14 cellular contexts compared by ENCODE assay signal in the genomic region with DNA sequence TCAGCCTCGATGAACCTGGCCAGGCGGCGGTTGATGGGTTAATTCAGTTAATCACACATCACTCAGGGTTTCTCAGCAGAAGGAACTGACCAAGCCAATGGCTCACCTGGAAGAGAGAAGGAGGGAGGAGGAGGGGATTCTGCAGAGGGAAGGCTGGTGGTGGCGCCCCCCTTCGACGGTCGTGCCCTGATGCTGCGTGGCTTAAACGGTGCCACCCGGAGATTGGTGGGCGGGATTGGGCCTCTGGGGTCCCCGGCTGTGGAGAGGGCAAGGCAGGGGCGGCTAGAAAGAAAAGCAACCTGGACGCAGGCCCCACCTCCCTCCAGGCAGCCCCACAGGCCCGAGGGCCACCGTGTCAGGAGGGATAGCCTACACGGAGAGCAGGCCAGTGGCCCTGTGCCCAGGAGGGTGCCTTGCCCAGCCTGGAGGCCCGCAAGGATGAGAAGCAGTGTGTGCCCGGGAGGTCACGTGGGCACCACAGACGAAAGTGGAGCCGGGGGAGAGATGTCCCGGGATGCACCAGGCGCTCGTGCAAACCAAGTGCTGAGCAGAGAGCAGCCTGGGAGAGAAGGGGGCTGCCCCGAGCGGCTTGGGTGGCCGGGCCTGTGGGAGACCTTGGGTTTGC. TPM values are rescaled to one million over a fixed set of nuclear protein-coding genes. Genes with fewer than 3 reads are reported as not detected.
A peak's percentile ranks its signal among the peaks of the same experiment; 100 is the strongest.
DNase-seq lines count a peak whose midpoint lies in the region; ATAC-seq, FAIRE-seq and TF ChIP-seq lines count a peak whose summit lies in the region.
"Had no signal": no experiment of that assay in that cellular context is flagged by ENCODE, and none has a peak within 500 bp of the region (broad histone marks: within the 10 kb centered on the region; RNA-seq: fewer than 3 reads in every experiment).

No MANE protein-coding gene starts in this region.

- H3K4me1 ChIP-seq in K562 (replicated peaks in 1 of 2; ENCODE audit: control insufficient read depth in 2 of 2, insufficient read depth in 2 of 2, low read length in 2 of 2) = peaks cover 0 to 70% of the 10 kb centered on the region in 2 experiments; a peak in 2 of 5 replicates
- no peaks in the 10 kb centered on the region for H3K4me1 ChIP-seq in right cardiac atrium (ENCODE audit: control insufficient read depth, insufficient read depth, low read length)
- H3K4me1 ChIP-seq in stomach = peaks cover 0 to 14% (median 9%) of the 10 kb centered on the region in 4 donors
- H3K4me1 ChIP-seq: pancreas had no signal

- no peak for TF ChIP-seq EP300 in K562 (IDR thresholded peaks at IDR 0.05; ENCODE audit: low read length)
- TF ChIP-seq EP300 in stomach (IDR thresholded peaks at IDR 0.05) = no peak

- no peak for FAIRE-seq in K562 (lab: Jason Lieb, UNC)
- FAIRE-seq: pancreas had no signal

- TF ChIP-seq POLR2A in K562 (conservative IDR thresholded peaks at IDR 0.05) = no peak
- TF ChIP-seq POLR2A in stomach (IDR thresholded peaks at IDR 0.05) = no peak

- H3K9me3 ChIP-seq in K562 (replicated peaks; ENCODE audit: control insufficient read depth, insufficient read depth, low read depth, low read length) (no peaks in the 10 kb centered on the region), right cardiac atrium (ENCODE audit: control insufficient read depth, low read length) (no peaks in the 10 kb centered on the region), stomach (no peaks in the 10 kb centered on the region)
- H3K9me3 ChIP-seq: pancreas, uterus had no signal

- no TSS peak for BruUV-seq in K562 (replicated peaks; lab: Mats Ljungman, UMichigan)

- POLR2A ChIA-PET in K562 (lab: Yijun Ruan, JAX) = interaction anchor here (0.8 kb wide), 1 partner anchor 20 kb away, joined by 4 read pairs; no protein-coding TSS in a partner anchor

- H3K9ac ChIP-seq in K562 (ENCODE audit: insufficient read depth in 1 of 2, low read depth in 2 of 2, low read length in 2 of 2) = peak overlapping the region in 1 of 2 experiments; percentile 68; a peak in 1 of 4 replicates

- no peak overlapping the region for H2AFZ ChIP-seq in K562 (ENCODE audit: low read depth, low read length)

- peak; percentile 94 for DNase-seq in Ammon's horn (ENCODE audit: low spot score)
- DNase-seq in K562 (ENCODE audit: extremely low read depth in 1 of 4, low spot score in 3 of 4) = no peak
- peak; percentile 20 to 74 (median 54) for DNase-seq in right cardiac atrium
- DNase-seq in pons (ENCODE audit: low spot score) = peak; percentile 92
- DNase-seq in stimulated activated CD8-positive, alpha-beta memory T cell treated with anti-CD3 and anti-CD28 coated beads, Interleukin-4, amount 100 ng/mL, for 48 hours = no peak
- no peak for DNase-seq in ureter (ENCODE audit: low spot score)
- DNase-seq in stomach = no peak
- DNase-seq: activated CD4-positive, alpha-beta T cell treated with anti-CD3 and anti-CD28 coated beads for 4 hours; activated naive CD8-positive, alpha-beta T cell treated with anti-CD3 and anti-CD28 coated beads, Interleukin-2, amount 10 ng/mL, durations not matched to agents 7 days and 5 days; NCI-H2081 treated with DMSO at 0.1 percent for 48 hours; NCI-H748 treated with DMSO at 0.1 percent for 48 hours had no signal

- WGBS in K562 (ENCODE audit: insufficient coverage, low coverage, missing lambda C conversion rate) = 90% methylated on average over 19 of the region's 28 CpGs
- WGBS in right cardiac atrium = 77% methylated on average over 28 of the region's 28 CpGs
- 80 to 87% (median 86%) methylated on average over 19 to 28 of the region's 28 CpGs for WGBS in stomach, 5 donors

- H3K79me2 ChIP-seq in K562 (ENCODE audit: control insufficient read depth, insufficient read depth, low read length) = peaks cover 82% of the 10 kb centered on the region

- H3K27ac ChIP-seq in K562 (ENCODE audit: extremely low read depth, low read depth, low read length) (no peak overlapping the region), right cardiac atrium (ENCODE audit: low read length) (no peak overlapping the region), stomach (no peak overlapping the region)
- H3K27ac ChIP-seq: pancreas, uterus had no signal

- no peak for TF ChIP-seq RAD21 in K562 (CRISPR knock-in tag; conservative IDR thresholded peaks at IDR 0.05 in 1 of 2, IDR thresholded peaks at IDR 0.05 in 1 of 2)

- TF ChIP-seq CTCF in K562 (IDR thresholded peaks at IDR 0.05 in 2 of 3, conservative IDR thresholded peaks at IDR 0.05 in 1 of 3; ENCODE audit: insufficient read depth in 2 of 3, low read depth in 1 of 3, low read length in 3 of 3) (no peak), stomach (IDR thresholded peaks at IDR 0.05) (no peak)

- in situ Hi-C loops in K562 (cut with MboI) = no loop called here

- peaks cover 39% of the 10 kb centered on the region; the same call in 2 of the 3 replicates for H3K36me3 ChIP-seq in K562 (ENCODE audit: control insufficient read depth, insufficient read depth, low read length)
- H3K36me3 ChIP-seq in stomach = peaks cover 10 to 39% (median 23%) of the 10 kb centered on the region in 4 donors
- H3K36me3 ChIP-seq: pancreas, uterus had no signal

- intact Hi-C loops in K562 (cut with micrococcal nuclease) (no loop called here), right cardiac atrium (cut with DNase I) (no loop called here), stomach (cut with DNase I; ENCODE audit: low total_unique reads) (no loop called here)

- CTCF ChIA-PET in K562 (lab: Yijun Ruan, JAX; ENCODE audit: low intra/inter-chr PET ratio) = no interaction called here

- no peak overlapping the region for H3K4me2 ChIP-seq in K562 (ENCODE audit: insufficient read depth, low read length)

- H3K4me3 ChIP-seq in K562 (no peak overlapping the region), right cardiac atrium (ENCODE audit: low read length) (no peak overlapping the region), stomach (no peak overlapping the region)
- H3K4me3 ChIP-seq: pancreas, uterus had no signal

- H3K9me1 ChIP-seq in K562 (ENCODE audit: control insufficient read depth, insufficient read depth, low read length) = no peaks in the 10 kb centered on the region

- ATAC-seq in K562 (no peak; the same call in 2 of the 3 replicates), right cardiac atrium (peak; percentile 14 to 18), GM18858 (IDR thresholded peaks at IDR 0.05; ENCODE audit: unreplicated experiment) (no peak)

- H3K27me3 ChIP-seq in K562 (ENCODE audit: control insufficient read depth in 2 of 2, insufficient read depth in 2 of 2, low read length in 2 of 2) (no peaks in the 10 kb centered on the region), right cardiac atrium (ENCODE audit: control insufficient read depth, insufficient read depth) (no peaks in the 10 kb centered on the region), stomach (no peaks in the 10 kb centered on the region)
- H3K27me3 ChIP-seq: pancreas, uterus had no signal

- peaks cover 18% of the 10 kb centered on the region for H4K20me1 ChIP-seq in K562 (replicated peaks; ENCODE audit: control insufficient read depth, insufficient read depth, low read length)

RNA-seq across cellular contexts. Expression of a gene that starts 16.0 kb away (rescaled TPM):
- 59.6 and 151 TPM in 2 replicates for total RNA-seq in K562 (2011; cell fraction: chromatin; rRNA removed; ENCODE audit: low replicate concordance)
- total RNA-seq in K562 (2011; cell fraction: nucleolus; rRNA removed) = 123 and 129 TPM in 2 replicates
- total RNA-seq in K562 (2011; cell fraction: nucleoplasm; rRNA removed) = 43.4 and 57.3 TPM in 2 replicates
- total RNA-seq in K562 (2014; rRNA removed) = 105 and 124 TPM in 2 replicates
- total RNA-seq in K562 (2014; rRNA removed; fragmentation: Illumina TruSeq; extraction: Trizol) = 9.8 and 25.1 TPM in 2 replicates
- 60.4 and 66.9 TPM in 2 replicates for total RNA-seq in K562 (2015; rRNA removed; fragmentation: Illumina TruSeq; extraction: Trizol)
- 91.3 and 95.8 TPM in 2 replicates for total RNA-seq in K562 (2021)
- 49.5 and 66.2 TPM in 2 replicates for polyA plus RNA-seq in K562 (2011; rRNA removed)
- 72.0 and 157 TPM in 2 replicates for polyA plus RNA-seq in K562 (2011; cell fraction: cytosol; rRNA removed)
- 308 and 494 TPM in 2 replicates for polyA plus RNA-seq in K562 (2011; cell fraction: nucleus; rRNA removed)
- 84.6 and 108 TPM in 2 replicates for polyA plus RNA-seq in K562 (2012)
- polyA plus RNA-seq in K562 (2014; fragmentation: Illumina TruSeq; extraction: Trizol) = 45.2 and 91.1 TPM in 2 replicates
- under 1 TPM; 0.48 to 0.72 TPM for polyA plus RNA-seq in K562 (2014; fragmentation: Nextera tagmentation; extraction: Ambion mirVana)
- 119 and 126 TPM in 2 replicates for polyA plus RNA-seq in K562 (2014; rRNA removed)
- polyA minus RNA-seq in K562 (2011; rRNA and poly(A)+ RNA removed) = 12.4 and 27.0 TPM in 2 replicates
- polyA minus RNA-seq in K562 (2011; cell fraction: cytosol; rRNA and poly(A)+ RNA removed) = 53.7 and 53.8 TPM in 2 replicates
- 33.9 and 35.9 TPM in 2 replicates for polyA minus RNA-seq in K562 (2011; cell fraction: nucleus; rRNA and poly(A)+ RNA removed)
- total RNA-seq in right cardiac atrium = 10 to 100 TPM; 25.6 to 32.2 (median 29.0) TPM
- polyA plus RNA-seq in right cardiac atrium = 30.2 TPM
- total RNA-seq in ureter = 57.2 TPM
- total RNA-seq in stomach = 100 to 1,000 TPM in 3 of 5 donors, 10 to 100 TPM in 2; 35.8 to 210 (median 106) TPM
- 10 to 100 TPM; 30.2 to 44.9 (median 37.3) TPM for polyA plus RNA-seq in stomach

RNA-seq across cellular contexts. Expression of a gene that starts 51.8 kb away (rescaled TPM):
- total RNA-seq in K562 (2011; cell fraction: chromatin; rRNA removed; ENCODE audit: low replicate concordance) = 6.3 and 20.5 TPM in 2 replicates
- total RNA-seq in K562 (2011; cell fraction: nucleolus; rRNA removed) = 18.0 and 18.5 TPM in 2 replicates
- 5.6 and 6.9 TPM in 2 replicates for total RNA-seq in K562 (2011; cell fraction: nucleoplasm; rRNA removed)
- total RNA-seq in K562 (2014; rRNA removed) (7.8 and 10.4 TPM in 2 replicates), K562 (2014; rRNA removed; fragmentation: Illumina TruSeq; extraction: Trizol) (not detected in 2 replicates), K562 (2015; rRNA removed; fragmentation: Illumina TruSeq; extraction: Trizol) (0.72 and 1.7 TPM in 2 replicates), K562 (2021) (15.1 and 15.6 TPM in 2 replicates), right cardiac atrium (1 to 10 TPM; 1.2 to 2.7 (median 2.0) TPM), ureter (4.1 TPM), stomach (10 to 100 TPM in 3 of 5 donors, 1 to 10 TPM in 2; 4.2 to 75.9 (median 18.3) TPM)
- polyA plus RNA-seq in K562 (2011; rRNA removed) (0.67 and 1.1 TPM in 2 replicates), K562 (2014; fragmentation: Illumina TruSeq; extraction: Trizol) (0.68 TPM in 1 of 2 replicates, not detected in the other), K562 (2014; fragmentation: Nextera tagmentation; extraction: Ambion mirVana) (not detected), K562 (2014; rRNA removed) (9.2 and 10.2 TPM in 2 replicates), right cardiac atrium (1.8 TPM), stomach (1 to 10 TPM; 5.5 to 6.7 (median 6.0) TPM)
- polyA plus RNA-seq in K562 (2011; cell fraction: cytosol; rRNA removed) = 1.1 and 11.4 TPM in 2 replicates
- polyA plus RNA-seq in K562 (2011; cell fraction: nucleus; rRNA removed) = 3.3 and 11.9 TPM in 2 replicates
- polyA plus RNA-seq in K562 (2012) = 6.8 and 6.9 TPM in 2 replicates
- polyA minus RNA-seq in K562 (2011; rRNA and poly(A)+ RNA removed) = 0.18 and 0.21 TPM in 2 replicates
- 4.5 and 5.4 TPM in 2 replicates for polyA minus RNA-seq in K562 (2011; cell fraction: cytosol; rRNA and poly(A)+ RNA removed)
- polyA minus RNA-seq in K562 (2011; cell fraction: nucleus; rRNA and poly(A)+ RNA removed) = 2.1 and 3.4 TPM in 2 replicates

RNA-seq across cellular contexts. Expression of a gene that starts 51.8 kb away (rescaled TPM):
- 53.4 and 162 TPM in 2 replicates for total RNA-seq in K562 (2011; cell fraction: chromatin; rRNA removed; ENCODE audit: low replicate concordance)
- total RNA-seq in K562 (2011; cell fraction: nucleolus; rRNA removed) = 113 and 133 TPM in 2 replicates
- 92.1 and 94.1 TPM in 2 replicates for total RNA-seq in K562 (2011; cell fraction: nucleoplasm; rRNA removed)
- 20.9 and 26.4 TPM in 2 replicates for total RNA-seq in K562 (2014; rRNA removed)
- total RNA-seq in K562 (2014; rRNA removed; fragmentation: Illumina TruSeq; extraction: Trizol) = 4.1 and 5.6 TPM in 2 replicates
- total RNA-seq in K562 (2015; rRNA removed; fragmentation: Illumina TruSeq; extraction: Trizol) = 12.8 and 13.2 TPM in 2 replicates
- 40.3 and 45.9 TPM in 2 replicates for total RNA-seq in K562 (2021)
- 6.7 and 8.9 TPM in 2 replicates for polyA plus RNA-seq in K562 (2011; rRNA removed)
- 8.3 and 13.1 TPM in 2 replicates for polyA plus RNA-seq in K562 (2011; cell fraction: cytosol; rRNA removed)
- 20.3 and 35.7 TPM in 2 replicates for polyA plus RNA-seq in K562 (2011; cell fraction: nucleus; rRNA removed)
- polyA plus RNA-seq in K562 (2012) = 26.7 and 53.0 TPM in 2 replicates
- 15.2 and 26.1 TPM in 2 replicates for polyA plus RNA-seq in K562 (2014; fragmentation: Illumina TruSeq; extraction: Trizol)
- under 1 TPM; 0.81 to 0.89 TPM for polyA plus RNA-seq in K562 (2014; fragmentation: Nextera tagmentation; extraction: Ambion mirVana)
- 17.1 and 19.3 TPM in 2 replicates for polyA plus RNA-seq in K562 (2014; rRNA removed)
- polyA minus RNA-seq in K562 (2011; rRNA and poly(A)+ RNA removed) = 3.4 and 5.9 TPM in 2 replicates
- polyA minus RNA-seq in K562 (2011; cell fraction: cytosol; rRNA and poly(A)+ RNA removed) = 13.0 and 23.2 TPM in 2 replicates
- polyA minus RNA-seq in K562 (2011; cell fraction: nucleus; rRNA and poly(A)+ RNA removed) = 12.0 and 13.3 TPM in 2 replicates
- 10 to 100 TPM; 18.4 to 19.9 (median 18.9) TPM for total RNA-seq in right cardiac atrium
- polyA plus RNA-seq in right cardiac atrium = 16.1 TPM
- total RNA-seq in ureter = 82.3 TPM
- total RNA-seq in stomach = 10 to 100 TPM; 10.7 to 77.6 (median 17.9) TPM
- 10 to 100 TPM in 2 of 3 donors, 1 to 10 TPM in 1; 7.8 to 23.9 (median 19.4) TPM for polyA plus RNA-seq in stomach

RNA-seq across cellular contexts. Expression of a gene that starts 58.5 kb away (rescaled TPM):
- 7.3 and 29.0 TPM in 2 replicates for total RNA-seq in K562 (2011; cell fraction: chromatin; rRNA removed; ENCODE audit: low replicate concordance)
- total RNA-seq in K562 (2011; cell fraction: nucleolus; rRNA removed) = 16.4 and 17.0 TPM in 2 replicates
- 14.3 and 16.7 TPM in 2 replicates for total RNA-seq in K562 (2011; cell fraction: nucleoplasm; rRNA removed)
- total RNA-seq in K562 (2014; rRNA removed) (5.6 and 8.1 TPM in 2 replicates), K562 (2014; rRNA removed; fragmentation: Illumina TruSeq; extraction: Trizol) (1.5 and 2.0 TPM in 2 replicates), K562 (2015; rRNA removed; fragmentation: Illumina TruSeq; extraction: Trizol) (6.4 and 6.9 TPM in 2 replicates), K562 (2021) (13.3 and 15.6 TPM in 2 replicates), right cardiac atrium (10 to 100 TPM; 52.7 to 68.4 (median 62.2) TPM), ureter (102 TPM), stomach (10 to 100 TPM; 17.9 to 39.6 (median 33.3) TPM)
- polyA plus RNA-seq in K562 (2011; rRNA removed) (10.2 and 30.9 TPM in 2 replicates), K562 (2014; fragmentation: Illumina TruSeq; extraction: Trizol) (7.4 and 11.0 TPM in 2 replicates), K562 (2014; fragmentation: Nextera tagmentation; extraction: Ambion mirVana) (under 1 TPM; 0.10 to 0.28 TPM), K562 (2014; rRNA removed) (9.6 TPM in 2 replicates), right cardiac atrium (39.3 TPM), stomach (10 to 100 TPM; 39.9 to 50.2 (median 40.9) TPM)
- 21.5 and 25.6 TPM in 2 replicates for polyA plus RNA-seq in K562 (2011; cell fraction: cytosol; rRNA removed)
- 21.2 and 25.9 TPM in 2 replicates for polyA plus RNA-seq in K562 (2011; cell fraction: nucleus; rRNA removed)
- polyA plus RNA-seq in K562 (2012) = 18.5 and 62.5 TPM in 2 replicates
- 4.1 and 4.9 TPM in 2 replicates for polyA minus RNA-seq in K562 (2011; rRNA and poly(A)+ RNA removed)
- polyA minus RNA-seq in K562 (2011; cell fraction: cytosol; rRNA and poly(A)+ RNA removed) = 15.5 and 42.0 TPM in 2 replicates
- 5.9 and 11.9 TPM in 2 replicates for polyA minus RNA-seq in K562 (2011; cell fraction: nucleus; rRNA and poly(A)+ RNA removed)

Comparison
In these comparisons a context has a peak if more than half of its experiments do, and no peak if none do; other contexts are left out.
1. DNase-seq: peak in Ammon's horn (single experiment), right cardiac atrium (3 of 3) and pons (single experiment); none in K562 (0 of 4), stimulated activated CD8-positive, alpha-beta memory T cell treated with anti-CD3 and anti-CD28 coated beads, Interleukin-4, amount 100 ng/mL, for 48 hours (single experiment), ureter (single experiment) and stomach (single experiment).
2. ATAC-seq: peak in right cardiac atrium (2 of 2); none in K562 (single experiment) and GM18858 (single experiment).